Comparison of ENCODE assay signal across 20 cellular contexts in genomic region chrX:38641197-38641596, GRCh38.
DNase-seq lines count a peak whose midpoint lies in the region; ATAC-seq, FAIRE-seq and TF ChIP-seq lines count a peak whose summit lies in the region.
"Had no signal": no experiment of that assay in that cellular context is flagged by ENCODE, and none has a peak within 500 bp of the region (broad histone marks: within the 10 kb centered on the region; RNA-seq: fewer than 3 reads in every experiment).

No MANE protein-coding gene starts in this region.

- no peak overlapping the region for H3K27ac ChIP-seq in HepG2 (ENCODE audit: extremely low read length, insufficient read depth, low read length)
- no peak overlapping the region for H3K27ac ChIP-seq in right lobe of liver
- no peak overlapping the region for H3K27ac ChIP-seq in hepatocyte
- H3K27ac ChIP-seq: 22Rv1; A549; BLaER1 treated with 17β-estradiol and CSF1 and Interleukin-3, amounts not matched to agents 10 nM and 100 nM; C4-2B had no signal

- no peaks in the 10 kb centered on the region for H3K36me3 ChIP-seq in HepG2 (replicated peaks in 1 of 2; ENCODE audit: control insufficient read depth in 1 of 2, insufficient read depth in 2 of 2, low read length in 2 of 2)
- no peaks in the 10 kb centered on the region for H3K36me3 ChIP-seq in right lobe of liver
- H3K36me3 ChIP-seq in hepatocyte (replicated peaks; ENCODE audit: insufficient read depth, low read depth), result no peaks in the 10 kb centered on the region
- H3K36me3 ChIP-seq: BLaER1 treated with 17β-estradiol and CSF1 and Interleukin-3, amounts not matched to agents 10 nM and 100 nM had no signal

- no peak for TF ChIP-seq CTCF in HepG2 (CRISPR knock-in tag; IDR thresholded peaks at IDR 0.05)
- TF ChIP-seq CTCF in right lobe of liver (IDR thresholded peaks at IDR 0.05), result no peak
- no peak for TF ChIP-seq CTCF in hepatocyte (IDR thresholded peaks at IDR 0.05; ENCODE audit: poor library complexity)

- H3K9me2 ChIP-seq in hepatocyte (replicated peaks; ENCODE audit: insufficient read depth), result no peaks in the 10 kb centered on the region

- POLR2A ChIA-PET in HepG2 (lab: Yijun Ruan, JAX), result no interaction called here

- no peak overlapping the region for H2AFZ ChIP-seq in HepG2 (ENCODE audit: low read length)
- no peak overlapping the region for H2AFZ ChIP-seq in hepatocyte

- TF ChIP-seq POLR2A in HepG2 (IDR thresholded peaks at IDR 0.05; ENCODE audit: insufficient read depth in 1 of 2, low read depth in 2 of 2, low read length in 2 of 2), result no peak
- TF ChIP-seq POLR2A in right lobe of liver (IDR thresholded peaks at IDR 0.05), result no peak
- no peak for TF ChIP-seq POLR2A in erythroblast (IDR thresholded peaks at IDR 0.05; ENCODE audit: low read length)

- H3K4me3 ChIP-seq in HepG2 (replicated peaks in 1 of 3; ENCODE audit: insufficient read depth in 1 of 3, low read depth in 2 of 3, low read length in 3 of 3), result no peak overlapping the region
- no peak overlapping the region for H3K4me3 ChIP-seq in right lobe of liver
- H3K4me3 ChIP-seq in hepatocyte, result no peak overlapping the region
- H3K4me3 ChIP-seq: A549; BLaER1 treated with 17β-estradiol and CSF1 and Interleukin-3, amounts not matched to agents 10 nM and 100 nM had no signal

- H3K27me3 ChIP-seq in HepG2 (ENCODE audit: control insufficient read depth in 1 of 2, insufficient read depth in 2 of 2, low read length in 2 of 2), result no peaks in the 10 kb centered on the region
- no peaks in the 10 kb centered on the region for H3K27me3 ChIP-seq in right lobe of liver
- no peaks in the 10 kb centered on the region for H3K27me3 ChIP-seq in hepatocyte
- H3K27me3 ChIP-seq: BLaER1 treated with 17β-estradiol and CSF1 and Interleukin-3, amounts not matched to agents 10 nM and 100 nM had no signal

- TF ChIP-seq EP300 in HepG2 (IDR thresholded peaks at IDR 0.05; ENCODE audit: low read depth in 2 of 2, low read length in 2 of 2) (no peak), HepG2 (CRISPR knock-in tag; IDR thresholded peaks at IDR 0.05; ENCODE audit: borderline replicate concordance) (no peak)

- no peak overlapping the region for H3K4me3 Mint-ChIP-seq in stimulated activated naive CD8-positive, alpha-beta T cell treated with anti-CD3 and anti-CD28 coated beads, Interleukin-15, amount 100 ng/mL, for 72 hours
- H3K4me3 Mint-ChIP-seq: B cell; CD4-positive, alpha-beta T cell; CD8-positive, alpha-beta T cell had no signal

- H4K20me1 ChIP-seq in HepG2 (ENCODE audit: insufficient read depth, low read length), result no peaks in the 10 kb centered on the region
- no peaks in the 10 kb centered on the region for H4K20me1 ChIP-seq in hepatocyte (ENCODE audit: insufficient read depth, poor library complexity, severe bottlenecking)
- H4K20me1 ChIP-seq: BLaER1 treated with 17β-estradiol and CSF1 and Interleukin-3, amounts not matched to agents 10 nM and 100 nM had no signal

- no peak for DNase-seq in HepG2 (ENCODE audit: low spot score)
- no peak for DNase-seq in right lobe of liver
- DNase-seq in erythroblast (lab: John Stamatoyannopoulos, UW), result peak; percentile 43 to 48
- DNase-seq in stimulated activated naive CD8-positive, alpha-beta T cell treated with anti-CD3 and anti-CD28 coated beads, Interleukin-15, amount 100 ng/mL, for 72 hours, result no peak
- no peak for DNase-seq in hepatocyte (ENCODE audit: low spot score)
- DNase-seq: AML-193; Calu3; CD4-positive, alpha-beta T cell; CD8-positive, alpha-beta T cell; DMS79 treated with DMSO at 0.1 percent for 48 hours; GF-D8 had no signal

- CTCF ChIA-PET in HepG2 (lab: Yijun Ruan, JAX; ENCODE audit: low intra/inter-chr PET ratio, low total read pairs), result no interaction called here

- no peak overlapping the region for H3K4me2 ChIP-seq in HepG2 (ENCODE audit: low read depth, low read length)
- no peak overlapping the region for H3K4me2 ChIP-seq in hepatocyte
- H3K4me2 ChIP-seq: A549; BLaER1 treated with 17β-estradiol and CSF1 and Interleukin-3, amounts not matched to agents 10 nM and 100 nM had no signal

- ATAC-seq in HepG2 (no peak), right lobe of liver (no peak)
- ATAC-seq in stimulated activated naive CD8-positive, alpha-beta T cell treated with anti-CD3 and anti-CD28 coated beads, Interleukin-15, amount 100 ng/mL, for 72 hours, result no peak
- ATAC-seq: A549; CD8-positive, alpha-beta T cell had no signal

- H3K9ac ChIP-seq in HepG2 (ENCODE audit: insufficient read depth, low read depth, low read length), result no peak overlapping the region
- H3K9ac ChIP-seq: BLaER1 treated with 17β-estradiol and CSF1 and Interleukin-3, amounts not matched to agents 10 nM and 100 nM had no signal

- H3K4me1 Mint-ChIP-seq in stimulated activated naive CD8-positive, alpha-beta T cell treated with anti-CD3 and anti-CD28 coated beads, Interleukin-15, amount 100 ng/mL, for 72 hours, result no peaks in the 10 kb centered on the region
- H3K4me1 Mint-ChIP-seq: B cell had no signal

- WGBS in HepG2 (ENCODE audit: low lambda C conversion rate), result 83% methylated on average over 5 of the region's 5 CpGs
- 76% methylated on average over 5 of the region's 5 CpGs for WGBS in right lobe of liver (ENCODE audit: insufficient coverage, low coverage, low lambda C conversion rate, missing lambda C conversion rate)
- 58% methylated on average over 5 of the region's 5 CpGs for WGBS in hepatocyte (ENCODE audit: low lambda C conversion rate, missing lambda C conversion rate)

- H3K27ac Mint-ChIP-seq in stimulated activated naive CD8-positive, alpha-beta T cell treated with anti-CD3 and anti-CD28 coated beads, Interleukin-15, amount 100 ng/mL, for 72 hours, result no peak overlapping the region
- H3K27ac Mint-ChIP-seq: B cell; CD4-positive, alpha-beta T cell; CD8-positive, alpha-beta T cell had no signal

- peaks cover 11% of the 10 kb centered on the region for H3K27me3 Mint-ChIP-seq in stimulated activated naive CD8-positive, alpha-beta T cell treated with anti-CD3 and anti-CD28 coated beads, Interleukin-15, amount 100 ng/mL, for 72 hours
- H3K27me3 Mint-ChIP-seq: CD4-positive, alpha-beta T cell had no signal

- H3K9me3 ChIP-seq in HepG2 (ENCODE audit: low read length) (no peaks in the 10 kb centered on the region), right lobe of liver (no peaks in the 10 kb centered on the region), hepatocyte (ENCODE audit: low read depth) (no peaks in the 10 kb centered on the region)
- H3K9me3 ChIP-seq: A549; BLaER1 treated with 17β-estradiol and CSF1 and Interleukin-3, amounts not matched to agents 10 nM and 100 nM; Caco-2 had no signal

- BruUV-seq in HepG2 (replicated peaks; lab: Mats Ljungman, UMichigan), result no TSS peak

- intact Hi-C loops in HepG2 (cut with micrococcal nuclease; ENCODE audit: unreplicated experiment), result no loop called here
- intact Hi-C loops in right lobe of liver (cut with DNase I), result no loop called here

- H3K4me1 ChIP-seq in HepG2 (ENCODE audit: insufficient read depth, low read length) (peaks cover 69% of the 10 kb centered on the region), right lobe of liver (no peaks in the 10 kb centered on the region), hepatocyte (ENCODE audit: insufficient read depth) (no peaks in the 10 kb centered on the region)
- H3K4me1 ChIP-seq: A549; BLaER1 treated with 17β-estradiol and CSF1 and Interleukin-3, amounts not matched to agents 10 nM and 100 nM had no signal

- FAIRE-seq in HepG2 (lab: Jason Lieb, UNC), result no peak
- FAIRE-seq: A549, D721Med, G401.6, GM12891 had no signal

- in situ Hi-C loops in HepG2 (cut with HindIII; ENCODE audit: extremely low pct_ligation_motif_present, low pct_unique_long_range_greater_than_20kb), result no loop called here

- H3K9me3 Mint-ChIP-seq in stimulated activated naive CD8-positive, alpha-beta T cell treated with anti-CD3 and anti-CD28 coated beads, Interleukin-15, amount 100 ng/mL, for 72 hours, result no peaks in the 10 kb centered on the region
- H3K9me3 Mint-ChIP-seq: CD4-positive, alpha-beta T cell; CD8-positive, alpha-beta T cell had no signal

- no peaks in the 10 kb centered on the region for H3K79me2 ChIP-seq in HepG2 (ENCODE audit: insufficient read depth, low read length)
- no peaks in the 10 kb centered on the region for H3K79me2 ChIP-seq in hepatocyte

- TF ChIP-seq RAD21 in HepG2 (CRISPR knock-in tag; IDR thresholded peaks at IDR 0.05), result no peak

TF ChIP-seq in HepG2, 621 proteins besides CTCF, POLR2A, EP300 and RAD21:
- TF ChIP-seq ZNF652 (CRISPR knock-in tag; IDR thresholded peaks at IDR 0.05; ENCODE audit: borderline replicate concordance, low read depth), result peak; percentile 33; the same call in 1 of the 2 replicates
- TF ChIP-seq NFE2 (CRISPR knock-in tag; IDR thresholded peaks at IDR 0.05), result no peak

Comparison
In these comparisons a context has a peak if more than half of its experiments do, and no peak if none do; other contexts are left out.
1. DNase-seq: peak in erythroblast (2 of 2); none in HepG2 (single experiment), right lobe of liver (0 of 3), stimulated activated naive CD8-positive, alpha-beta T cell treated with anti-CD3 and anti-CD28 coated beads, Interleukin-15, amount 100 ng/mL, for 72 hours (0 of 2) and hepatocyte (single experiment).